ENCODE assay signal across 8 cellular contexts in the genomic region with DNA sequence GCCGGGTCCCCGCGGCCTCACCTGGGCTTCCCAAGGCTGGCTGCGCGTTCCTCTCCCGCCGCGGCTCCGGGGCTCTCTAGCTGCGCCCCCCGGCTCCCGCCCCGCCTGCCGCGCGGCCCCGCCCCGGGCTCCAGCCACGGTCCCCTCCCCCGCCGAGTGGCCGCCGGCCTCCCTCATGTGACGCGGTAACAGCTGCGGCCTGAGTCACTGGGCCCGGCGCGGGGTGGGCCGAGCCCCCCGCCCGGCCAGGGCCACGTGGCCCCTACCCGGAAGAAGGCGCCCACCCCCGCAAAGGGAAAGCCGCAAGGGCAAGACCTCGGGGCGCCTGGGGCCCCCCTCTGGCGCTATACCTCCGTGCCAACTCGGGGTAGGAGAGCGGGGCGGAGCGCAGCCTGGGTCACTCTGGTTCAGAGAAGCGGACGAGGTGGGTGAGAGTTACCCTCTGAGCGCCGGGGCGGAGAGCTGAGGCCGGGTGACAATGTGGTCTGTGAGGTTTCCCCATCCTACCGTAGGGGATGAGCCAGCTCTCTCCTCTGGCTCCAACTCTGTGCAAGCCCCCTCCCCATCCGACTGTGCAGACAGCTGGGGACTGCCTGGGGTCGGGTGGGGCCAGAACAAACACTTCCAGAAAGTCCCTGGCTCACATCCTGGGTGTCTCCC. TPM values are rescaled to one million over a fixed set of nuclear protein-coding genes. Genes with fewer than 3 reads are reported as not detected.
DNase-seq lines count a peak whose midpoint lies in the region; ATAC-seq and TF ChIP-seq lines count a peak whose summit lies in the region.

Gene CD63 (minus strand): TSS at position 78 of the 660 bp plus-strand sequence. CDS start 668 bp downstream, outside the sequence.

- peak; percentile 65 for DNase-seq in COR-L47 (lab: John Stamatoyannopoulos, UW)
- DNase-seq in Panc1 (ENCODE audit: low read depth, low spot score), result no peak
- peak; percentile 44 for DNase-seq in activated T-helper 2 cell treated with anti-CD3 and anti-CD28 coated beads, Interferon-gamma antibody, Interleukin-2, Interleukin-4, amounts not matched to agents 10 μg/mL and 5 μg/mL and 100 μg/mL, durations not matched to agents 14 hours and 24 hours and 36 hours (ENCODE audit: low spot score)
- peak; percentile 88 for DNase-seq in fibroblast of mammary gland (ENCODE audit: low read depth)
- peak in 9 of 10 donors; percentile 17 to 76 (median 42) for DNase-seq in naive thymus-derived CD8-positive, alpha-beta T cell

- peaks cover 29% of the 10 kb centered on the region for H3K4me1 Mint-ChIP-seq in activated T-helper 2 cell treated with anti-CD3 and anti-CD28 coated beads, Interferon-gamma antibody, Interleukin-2, Interleukin-4, amounts not matched to agents 10 μg/mL and 5 μg/mL and 100 μg/mL, durations not matched to agents 14 hours and 24 hours and 36 hours (ENCODE audit: low read depth)
- H3K4me1 Mint-ChIP-seq in naive thymus-derived CD8-positive, alpha-beta T cell, result peaks cover 30 to 59% (median 46%) of the 10 kb centered on the region in 4 donors
- H3K4me1 Mint-ChIP-seq in stimulated activated naive CD8-positive, alpha-beta T cell treated with anti-CD3 and anti-CD28 coated beads, Interleukin-15, Interleukin-2, amounts not matched to agents 100 ng/mL and 50 ng/mL, for 24 hours (ENCODE audit: low read depth), result peaks cover 32% of the 10 kb centered on the region

- H3K36me3 ChIP-seq in Panc1 (ENCODE audit: control insufficient read depth, insufficient read depth, low read length), result peaks cover 9% of the 10 kb centered on the region

- POLR2A ChIA-PET in Panc1 (lab: Charles Lee), result interaction anchor here (0.6 to 1.3 kb wide), 3 partner anchors 10 to 341 kb away, joined by 3 to 11 read pairs (median 5); partner anchors contain the start of gene BLOC1S1
- POLR2A ChIA-PET in naive thymus-derived CD8-positive, alpha-beta T cell (lab: Charles Lee), result interaction anchor here (0.6 to 2.7 kb wide), 16 partner anchors 8 to 388 kb away, joined by 3 to 32 read pairs (median 5); partner anchors contain the start of genes BLOC1S1, DNAJC14, GDF11 and ORMDL2

- peak within 1 kb of the TSS; percentile 72 to 76 for H3K4me3 ChIP-seq in Panc1 (ENCODE audit: low read depth in 2 of 2, low read length in 2 of 2)
- peak within 1 kb of the TSS; percentile 94 for H3K4me3 ChIP-seq in fibroblast of mammary gland (ENCODE audit: control insufficient read depth, low read depth, low read length)

- peak within 1 kb of the TSS; percentile 91 for H3K27ac Mint-ChIP-seq in activated T-helper 2 cell treated with anti-CD3 and anti-CD28 coated beads, Interferon-gamma antibody, Interleukin-2, Interleukin-4, amounts not matched to agents 10 μg/mL and 5 μg/mL and 100 μg/mL, durations not matched to agents 14 hours and 24 hours and 36 hours
- peak within 1 kb of the TSS; percentile 91 to 97 (median 94) for H3K27ac Mint-ChIP-seq in naive thymus-derived CD8-positive, alpha-beta T cell
- peak within 1 kb of the TSS; percentile 84 for H3K27ac Mint-ChIP-seq in stimulated activated naive CD8-positive, alpha-beta T cell treated with anti-CD3 and anti-CD28 coated beads, Interleukin-15, Interleukin-2, amounts not matched to agents 100 ng/mL and 50 ng/mL, for 24 hours

- BruUV-seq in Panc1 (replicated peaks; lab: Mats Ljungman, UMichigan), result no TSS peak

- peak within 1 kb of the TSS; percentile 85 for H3K4me3 Mint-ChIP-seq in activated T-helper 2 cell treated with anti-CD3 and anti-CD28 coated beads, Interferon-gamma antibody, Interleukin-2, Interleukin-4, amounts not matched to agents 10 μg/mL and 5 μg/mL and 100 μg/mL, durations not matched to agents 14 hours and 24 hours and 36 hours (ENCODE audit: low read depth)
- peak within 1 kb of the TSS; percentile 76 to 95 (median 90) for H3K4me3 Mint-ChIP-seq in naive thymus-derived CD8-positive, alpha-beta T cell
- H3K4me3 Mint-ChIP-seq in stimulated activated naive CD8-positive, alpha-beta T cell treated with anti-CD3 and anti-CD28 coated beads, Interleukin-15, Interleukin-2, amounts not matched to agents 100 ng/mL and 50 ng/mL, for 24 hours, result peak within 1 kb of the TSS; percentile 89

- H3K27me3 ChIP-seq in Panc1 (ENCODE audit: control insufficient read depth, insufficient read depth, low read length), result no peaks in the 10 kb centered on the region

- peaks cover 31% of the 10 kb centered on the region for H3K4me1 ChIP-seq in Panc1 (ENCODE audit: control insufficient read depth, insufficient read depth, low read length)

- H3K27ac ChIP-seq in Panc1 (ENCODE audit: low read length), result peak within 1 kb of the TSS; percentile 94

- no peak for TF ChIP-seq CTCF in Panc1 (IDR thresholded peaks at IDR 0.05)
- no peak for TF ChIP-seq CTCF in fibroblast of mammary gland (conservative IDR thresholded peaks at IDR 0.05; ENCODE audit: control insufficient read depth, insufficient read depth, low read depth, low read length)

- in situ Hi-C loops in Panc1 (cut with HindIII; ENCODE audit: low pct_unique_long_range_greater_than_20kb, low sequenced_read_pairs), result no loop called here

- CTCF ChIA-PET in Panc1 (lab: Charles Lee), result interaction anchor here (0.6 to 1.5 kb wide), 2 partner anchors 9 to 267 kb away, joined by 5 to 11 read pairs; no protein-coding TSS in a partner anchor

- intact Hi-C loops in Panc1 (cut with micrococcal nuclease; ENCODE audit: unreplicated experiment), result loop anchor here (5.0 to 10.0 kb wide), 2 partner anchors 198 to 534 kb away; partner anchors contain the start of gene PYM1
- intact Hi-C loops in activated T-helper 2 cell treated with anti-CD3 and anti-CD28 coated beads, Interferon-gamma antibody, Interleukin-2, Interleukin-4, amounts not matched to agents 10 μg/mL and 5 μg/mL and 100 μg/mL, durations not matched to agents 14 hours and 24 hours and 36 hours (cut with micrococcal nuclease), result loop anchor here (1.0 to 2.0 kb wide), 3 partner anchors 13 to 88 kb away; partner anchors contain the start of genes BLOC1S1, GDF11 and SARNP

- H3K36me3 Mint-ChIP-seq in activated T-helper 2 cell treated with anti-CD3 and anti-CD28 coated beads, Interferon-gamma antibody, Interleukin-2, Interleukin-4, amounts not matched to agents 10 μg/mL and 5 μg/mL and 100 μg/mL, durations not matched to agents 14 hours and 24 hours and 36 hours (ENCODE audit: low read depth), result peaks cover 23% of the 10 kb centered on the region
- H3K36me3 Mint-ChIP-seq in naive thymus-derived CD8-positive, alpha-beta T cell, result peaks cover 0 to 13% (median 0%) of the 10 kb centered on the region in 3 donors
- peaks cover 9% of the 10 kb centered on the region for H3K36me3 Mint-ChIP-seq in stimulated activated naive CD8-positive, alpha-beta T cell treated with anti-CD3 and anti-CD28 coated beads, Interleukin-15, Interleukin-2, amounts not matched to agents 100 ng/mL and 50 ng/mL, for 24 hours (ENCODE audit: low read depth)

- no peaks in the 10 kb centered on the region for H3K9me3 ChIP-seq in Panc1 (ENCODE audit: control insufficient read depth, insufficient read depth, low read depth, low read length)

- H3K9me3 Mint-ChIP-seq in activated T-helper 2 cell treated with anti-CD3 and anti-CD28 coated beads, Interferon-gamma antibody, Interleukin-2, Interleukin-4, amounts not matched to agents 10 μg/mL and 5 μg/mL and 100 μg/mL, durations not matched to agents 14 hours and 24 hours and 36 hours, result no peaks in the 10 kb centered on the region
- no peaks in the 10 kb centered on the region for H3K9me3 Mint-ChIP-seq in naive thymus-derived CD8-positive, alpha-beta T cell
- H3K9me3 Mint-ChIP-seq in stimulated activated naive CD8-positive, alpha-beta T cell treated with anti-CD3 and anti-CD28 coated beads, Interleukin-15, Interleukin-2, amounts not matched to agents 100 ng/mL and 50 ng/mL, for 24 hours, result no peaks in the 10 kb centered on the region

- no peaks in the 10 kb centered on the region for H3K27me3 Mint-ChIP-seq in activated T-helper 2 cell treated with anti-CD3 and anti-CD28 coated beads, Interferon-gamma antibody, Interleukin-2, Interleukin-4, amounts not matched to agents 10 μg/mL and 5 μg/mL and 100 μg/mL, durations not matched to agents 14 hours and 24 hours and 36 hours (ENCODE audit: low read depth)
- H3K27me3 Mint-ChIP-seq in naive thymus-derived CD8-positive, alpha-beta T cell, result no peaks in the 10 kb centered on the region
- no peaks in the 10 kb centered on the region for H3K27me3 Mint-ChIP-seq in stimulated activated naive CD8-positive, alpha-beta T cell treated with anti-CD3 and anti-CD28 coated beads, Interleukin-15, Interleukin-2, amounts not matched to agents 100 ng/mL and 50 ng/mL, for 24 hours

- ATAC-seq in GM19397 (IDR thresholded peaks at IDR 0.05; ENCODE audit: unreplicated experiment), result peak; percentile 74
- ATAC-seq in HG03521 (IDR thresholded peaks at IDR 0.05; ENCODE audit: unreplicated experiment), result peak; percentile 68
- ATAC-seq in Panc1, result peak; percentile 85
- peak; percentile 54 to 69 for ATAC-seq in naive thymus-derived CD8-positive, alpha-beta T cell

RNA-seq across cellular contexts. Expression of gene CD63, which starts in this region (rescaled TPM):
- 879 TPM for total RNA-seq in Panc1 (2021; ENCODE audit: unreplicated experiment)
- 651 TPM for polyA plus RNA-seq in Panc1 (2012; ENCODE audit: insufficient read length)
- 230 and 236 TPM in 2 replicates for total RNA-seq in activated T-helper 2 cell treated with anti-CD3 and anti-CD28 coated beads, Interferon-gamma antibody, Interleukin-2, Interleukin-4, amounts not matched to agents 10 μg/mL and 5 μg/mL and 100 μg/mL, durations not matched to agents 14 hours and 24 hours and 36 hours
- 10 to 100 TPM; 41.0 to 46.5 TPM for total RNA-seq in naive thymus-derived CD8-positive, alpha-beta T cell
- polyA plus RNA-seq in naive thymus-derived CD8-positive, alpha-beta T cell, result 100 to 1,000 TPM; 119 to 412 (median 135) TPM
